14 cellular contexts compared by ENCODE assay signal in genomic region chr16:89467382-89467781, GRCh38. TPM values are rescaled to one million over a fixed set of nuclear protein-coding genes. Genes with fewer than 3 reads are reported as not detected.
A peak's percentile ranks its signal among the peaks of the same experiment; 100 is the strongest.
DNase-seq lines count a peak whose midpoint lies in the region; ATAC-seq, FAIRE-seq and TF ChIP-seq lines count a peak whose summit lies in the region.
"Had no signal": no experiment of that assay in that cellular context is flagged by ENCODE, and none has a peak within 500 bp of the region (broad histone marks: within the 10 kb centered on the region; RNA-seq: fewer than 3 reads in every experiment).

No MANE protein-coding gene starts in this region.

- WGBS in trophoblast cell (ENCODE audit: extremely low coverage, insufficient coverage, insufficient read length): no CpG with 5 or more reads among the region's 7 CpGs

- no peak overlapping the region for H3K18ac ChIP-seq in trophoblast cell (ENCODE audit: low read length)

- intact Hi-C loops in tibial artery (cut with DNase I; ENCODE audit: low total_unique reads): no loop called here

- no peak for FAIRE-seq in astrocyte (lab: Jason Lieb, UNC)
- FAIRE-seq: RCC 7860 had no signal

- H3K9me3 Mint-ChIP-seq in activated T-cell treated with anti-CD3 and anti-CD28 coated beads, Interleukin-2, amount 50 U/mL, for 4 hours: no peaks in the 10 kb centered on the region
- H3K9me3 Mint-ChIP-seq in astrocyte (ENCODE audit: unreplicated experiment): no peaks in the 10 kb centered on the region

- H3K4me1 ChIP-seq in DND-41 (ENCODE audit: insufficient read depth, low read length): no peaks in the 10 kb centered on the region
- peaks cover 15% of the 10 kb centered on the region for H3K4me1 ChIP-seq in astrocyte (ENCODE audit: insufficient read depth, low read length)
- peaks cover 12 to 21% of the 10 kb centered on the region in 2 experiments for H3K4me1 ChIP-seq in trophoblast cell (ENCODE audit: control insufficient read depth in 1 of 2, insufficient read depth in 2 of 2, low read length in 2 of 2)
- peaks cover 0 to 51% (median 17%) of the 10 kb centered on the region in 4 donors for H3K4me1 ChIP-seq in tibial artery
- H3K4me1 ChIP-seq in SJCRH30: no peaks in the 10 kb centered on the region

- H3K4me2 ChIP-seq in DND-41 (ENCODE audit: insufficient read depth, low read length): no peak overlapping the region
- no peak overlapping the region for H3K4me2 ChIP-seq in astrocyte (ENCODE audit: low read length)
- H3K4me2 ChIP-seq in trophoblast cell (ENCODE audit: low read length): no peak overlapping the region

- peaks cover 96% of the 10 kb centered on the region for H3K79me2 ChIP-seq in DND-41 (ENCODE audit: insufficient read depth, low read length)
- H3K79me2 ChIP-seq in astrocyte (ENCODE audit: insufficient read depth, low read length): peaks cover 88% of the 10 kb centered on the region
- H3K79me2 ChIP-seq in trophoblast cell (ENCODE audit: control insufficient read depth, insufficient read depth, low read length, poor library complexity): peaks cover 27% of the 10 kb centered on the region

- H4K12ac ChIP-seq in trophoblast cell (ENCODE audit: low read depth, low read length): no peak overlapping the region

- H2AFZ ChIP-seq in DND-41 (ENCODE audit: low read depth, low read length) (no peak overlapping the region), astrocyte (ENCODE audit: low read depth, low read length) (no peak overlapping the region), trophoblast cell (ENCODE audit: insufficient read depth, low read length, poor library complexity) (no peak overlapping the region)

- H3K4me3 Mint-ChIP-seq in activated T-cell treated with anti-CD3 and anti-CD28 coated beads, Interleukin-2, amount 50 U/mL, for 4 hours: peak overlapping the region; percentile 14
- H3K4me3 Mint-ChIP-seq in astrocyte (ENCODE audit: unreplicated experiment): no peak overlapping the region

- peak overlapping the region; percentile 62 for H3K27ac Mint-ChIP-seq in astrocyte (ENCODE audit: unreplicated experiment)

- H3K27ac ChIP-seq in DND-41 (ENCODE audit: low read length) (no peak overlapping the region), astrocyte (ENCODE audit: low read depth, low read length) (no peak overlapping the region), trophoblast cell (ENCODE audit: low read depth, low read length) (no peak overlapping the region), tibial artery (no peak overlapping the region), SJCRH30 (no peak overlapping the region)

- no peak overlapping the region for H3K4me3 ChIP-seq in DND-41 (ENCODE audit: low read depth in 1 of 2, low read length in 2 of 2)
- no peak overlapping the region for H3K4me3 ChIP-seq in astrocyte (ENCODE audit: insufficient read depth, low read depth, low read length)
- no peak overlapping the region for H3K4me3 ChIP-seq in trophoblast cell (ENCODE audit: low read depth, low read length)
- no peak overlapping the region for H3K4me3 ChIP-seq in tibial artery
- H3K4me3 ChIP-seq in SJCRH30: no peak overlapping the region

- no peak overlapping the region for H4K91ac ChIP-seq in trophoblast cell (ENCODE audit: low read depth, low read length)

- peaks cover 71% of the 10 kb centered on the region for H3K4me1 Mint-ChIP-seq in activated T-cell treated with anti-CD3 and anti-CD28 coated beads, Interleukin-2, amount 50 U/mL, for 4 hours (ENCODE audit: low read depth)
- peaks cover 41% of the 10 kb centered on the region for H3K4me1 Mint-ChIP-seq in astrocyte (ENCODE audit: low read depth, unreplicated experiment)

- peak overlapping the region; percentile 82 for H3K4ac ChIP-seq in trophoblast cell (ENCODE audit: low read depth, low read length)

- H4K20me1 ChIP-seq in DND-41 (ENCODE audit: insufficient read depth, low read length): peaks cover 85% of the 10 kb centered on the region
- peaks cover 85% of the 10 kb centered on the region for H4K20me1 ChIP-seq in astrocyte (ENCODE audit: insufficient read depth, low read length)

- H3K23ac ChIP-seq in trophoblast cell (ENCODE audit: low read length): no peak overlapping the region

- H4K8ac ChIP-seq in trophoblast cell (ENCODE audit: low read depth, low read length): no peak overlapping the region

- H3K36me3 Mint-ChIP-seq in activated T-cell treated with anti-CD3 and anti-CD28 coated beads, Interleukin-2, amount 50 U/mL, for 4 hours (ENCODE audit: insufficient read depth): peaks cover 9% of the 10 kb centered on the region
- H3K36me3 Mint-ChIP-seq in astrocyte (ENCODE audit: low read depth, unreplicated experiment): peaks cover 6% of the 10 kb centered on the region

- no peak overlapping the region for H2BK12ac ChIP-seq in trophoblast cell (ENCODE audit: low read length)

- H3K27me3 ChIP-seq in DND-41 (ENCODE audit: insufficient read depth, low read length, poor library complexity): no peaks in the 10 kb centered on the region
- no peaks in the 10 kb centered on the region for H3K27me3 ChIP-seq in astrocyte (ENCODE audit: insufficient read depth, low read length)
- H3K27me3 ChIP-seq in trophoblast cell (ENCODE audit: insufficient read depth, low read length): no peaks in the 10 kb centered on the region
- no peaks in the 10 kb centered on the region for H3K27me3 ChIP-seq in tibial artery
- no peaks in the 10 kb centered on the region for H3K27me3 ChIP-seq in SJCRH30

- TF ChIP-seq CTCF in DND-41 (IDR thresholded peaks at IDR 0.05; ENCODE audit: borderline replicate concordance, extremely low read depth, low read length, poor library complexity, severe bottlenecking) (no peak), astrocyte (IDR thresholded peaks at IDR 0.05; ENCODE audit: insufficient read depth, low read depth, low read length) (no peak), tibial artery (IDR thresholded peaks at IDR 0.05) (no peak)

- H2AK5ac ChIP-seq in trophoblast cell (ENCODE audit: low read length): no peak overlapping the region

- no peak overlapping the region for H2BK120ac ChIP-seq in trophoblast cell (ENCODE audit: insufficient read depth, low read length, poor library complexity)

- H3K36me3 ChIP-seq in DND-41 (ENCODE audit: insufficient read depth, low read length) (peaks cover 33% of the 10 kb centered on the region), astrocyte (ENCODE audit: insufficient read depth, low read length) (peaks cover 3% of the 10 kb centered on the region), trophoblast cell (ENCODE audit: control insufficient read depth in 1 of 2, insufficient read depth in 2 of 2, low read length in 2 of 2) (peaks cover 0 to 2% of the 10 kb centered on the region in 2 experiments), tibial artery (no peaks in the 10 kb centered on the region), SJCRH30 (peaks cover 13% of the 10 kb centered on the region)

- H3K27me3 Mint-ChIP-seq in activated T-cell treated with anti-CD3 and anti-CD28 coated beads, Interleukin-2, amount 50 U/mL, for 4 hours (ENCODE audit: low read depth): no peaks in the 10 kb centered on the region
- no peaks in the 10 kb centered on the region for H3K27me3 Mint-ChIP-seq in astrocyte (ENCODE audit: low read depth, unreplicated experiment)

- H3K14ac ChIP-seq in trophoblast cell (ENCODE audit: low read length): no peak overlapping the region

- H3K9me3 ChIP-seq in DND-41 (ENCODE audit: insufficient read depth, low read length, severe bottlenecking) (no peaks in the 10 kb centered on the region), astrocyte (ENCODE audit: insufficient read depth, low read depth, low read length) (no peaks in the 10 kb centered on the region), trophoblast cell (ENCODE audit: insufficient read depth, low read depth, low read length) (no peaks in the 10 kb centered on the region), tibial artery (no peaks in the 10 kb centered on the region), SJCRH30 (replicated peaks) (no peaks in the 10 kb centered on the region)

- ATAC-seq in activated T-cell treated with anti-CD3 and anti-CD28 coated beads, Interleukin-2, amount 50 U/mL, for 4 hours: peak in 1 of 2 donors; percentile 19
- ATAC-seq in DND-41 (ENCODE audit: insufficient read depth, low read depth): 0 out of 3 replicates have a peak, but pooled peaks have one; percentile 17
- ATAC-seq: HCT116 had no signal

- no peak overlapping the region for H3K9ac ChIP-seq in DND-41 (ENCODE audit: low read depth, low read length)
- H3K9ac ChIP-seq in astrocyte (ENCODE audit: low read length): no peak overlapping the region
- H3K9ac ChIP-seq in trophoblast cell (ENCODE audit: low read length): no peak overlapping the region

- DNase-seq in activated T-cell treated with anti-CD3 and anti-CD28 coated beads, Interleukin-2, amount 50 U/mL, for 4 hours: no peak
- DNase-seq in activated T-cell treated with anti-CD3 and anti-CD28 coated beads, Interleukin-2, amount 50 U/mL, for 1 hour: no peak
- DNase-seq in DND-41 (no peak), astrocyte (ENCODE audit: low read depth) (no peak), trophoblast cell (no peak), tibial artery (no peak), SJCRH30 (no peak)
- DNase-seq: AML-193, DMS 273 treated with DMSO at 0.1 percent for 48 hours, NCI-H1436, NCI-H2081 treated with DMSO at 0.1 percent for 48 hours, NCI-H524 had no signal

- no peaks in the 10 kb centered on the region for H3K79me1 ChIP-seq in trophoblast cell (ENCODE audit: low read length)

- no peak overlapping the region for H2BK5ac ChIP-seq in trophoblast cell (ENCODE audit: low read depth, low read length, poor library complexity)

RNA-seq across cellular contexts. Expression of gene ANKRD11, which starts 23.0 kb away (rescaled TPM):
- 100 to 1,000 TPM; 153 to 181 (median 162) TPM for total RNA-seq in activated T-cell treated with anti-CD3 and anti-CD28 coated beads, Interleukin-2, amount 50 U/mL, for 4 hours
- total RNA-seq in astrocyte: 213 TPM in 2 replicates
- polyA plus RNA-seq in trophoblast cell (2013): 101 and 102 TPM in 2 replicates
- total RNA-seq in SJCRH30 (2014; rRNA removed; shearing (Covaris generic)): 105 and 116 TPM in 2 replicates

RNA-seq across cellular contexts. Expression of gene SPG7, which starts 40.8 kb away (rescaled TPM):
- 10 to 100 TPM; 76.1 to 88.4 (median 78.5) TPM for total RNA-seq in activated T-cell treated with anti-CD3 and anti-CD28 coated beads, Interleukin-2, amount 50 U/mL, for 4 hours
- total RNA-seq in astrocyte: 86.5 and 96.1 TPM in 2 replicates
- 43.6 and 45.1 TPM in 2 replicates for polyA plus RNA-seq in trophoblast cell (2013)
- total RNA-seq in SJCRH30 (2014; rRNA removed; shearing (Covaris generic)): 137 and 161 TPM in 2 replicates
